Comparison of ENCODE assay signal across 1 cellular context in the genomic region with DNA sequence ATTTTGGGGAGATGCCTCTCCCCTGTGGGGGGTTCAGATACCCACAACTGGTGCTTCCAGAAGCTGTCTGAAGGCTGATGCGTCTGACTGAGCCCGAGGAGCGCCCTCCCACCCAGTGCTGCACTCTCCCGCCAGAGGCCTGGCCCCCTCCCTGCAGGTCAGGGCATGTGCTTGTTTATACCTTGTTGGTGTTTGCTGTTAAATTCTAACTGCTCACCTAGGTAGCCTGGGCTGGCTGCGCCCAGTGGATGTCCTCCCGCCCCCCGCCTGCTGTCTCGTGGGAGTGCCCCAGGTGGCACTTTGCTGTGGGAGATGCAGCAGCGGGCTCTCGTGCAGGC.
TF ChIP-seq lines count a peak whose summit lies in the region.

No MANE protein-coding gene starts in this region.

TF ChIP-seq in H1, 55 proteins besides CTCF, POLR2A, EP300 and RAD21 (continued from another document):
- no peak for TF ChIP-seq TBP (IDR thresholded peaks at IDR 0.05; ENCODE audit: low read depth, low read length)
- TF ChIP-seq TEAD4 (IDR thresholded peaks at IDR 0.05; ENCODE audit: low read depth, low read length) = no peak
- TF ChIP-seq TAF1 (IDR thresholded peaks at IDR 0.05; ENCODE audit: low read depth, low read length) = no peak
- no peak for TF ChIP-seq GTF2F1 (IDR thresholded peaks at IDR 0.05; ENCODE audit: borderline replicate concordance, low read depth, low read length)
